In genomic region chr6:51618563-51618962, GRCh38 we compare ENCODE assay signal across 10 cellular contexts.
DNase-seq lines count a peak whose midpoint lies in the region; ATAC-seq and TF ChIP-seq lines count a peak whose summit lies in the region.
"Had no signal": no experiment of that assay in that cellular context is flagged by ENCODE, and none has a peak within 500 bp of the region (broad histone marks: within the 10 kb centered on the region; RNA-seq: fewer than 3 reads in every experiment).

No MANE protein-coding gene starts in this region.

- H3K4me1 Mint-ChIP-seq in chondrocyte (ENCODE audit: low read depth): peaks cover 37% of the 10 kb centered on the region
- no peaks in the 10 kb centered on the region for H3K4me1 Mint-ChIP-seq in activated T-helper 17 cell treated with anti-CD3 and anti-CD28 coated beads, Interleukin-2, amount 50 U/mL, for 72 hours

- ATAC-seq in GM18519 (IDR thresholded peaks at IDR 0.05; ENCODE audit: low FRiP score, unreplicated experiment) (peak; percentile 66), GM18498 (IDR thresholded peaks at IDR 0.05; ENCODE audit: unreplicated experiment) (no peak)
- ATAC-seq in activated T-helper 17 cell treated with anti-CD3 and anti-CD28 coated beads, Interleukin-2, amount 50 U/mL, for 72 hours (replicated peaks): no peak

- no peaks in the 10 kb centered on the region for H3K9me3 ChIP-seq in thyroid gland

- H3K4me3 Mint-ChIP-seq in chondrocyte (ENCODE audit: unreplicated experiment): no peak overlapping the region
- H3K4me3 Mint-ChIP-seq in activated T-helper 17 cell treated with anti-CD3 and anti-CD28 coated beads, Interleukin-2, amount 50 U/mL, for 72 hours: no peak overlapping the region

- no peak for TF ChIP-seq POLR2A in thyroid gland (IDR thresholded peaks at IDR 0.05)

- H3K4me1 ChIP-seq in thyroid gland: no peaks in the 10 kb centered on the region

- no peak overlapping the region for H3K4me3 ChIP-seq in thyroid gland (replicated peaks in 1 of 3)

- H3K36me3 Mint-ChIP-seq in chondrocyte (ENCODE audit: low read depth): no peaks in the 10 kb centered on the region
- no peaks in the 10 kb centered on the region for H3K36me3 Mint-ChIP-seq in activated T-helper 17 cell treated with anti-CD3 and anti-CD28 coated beads, Interleukin-2, amount 50 U/mL, for 72 hours (ENCODE audit: low read depth)

- no peaks in the 10 kb centered on the region for H3K9me3 Mint-ChIP-seq in chondrocyte (ENCODE audit: low read depth)
- H3K9me3 Mint-ChIP-seq in activated T-helper 17 cell treated with anti-CD3 and anti-CD28 coated beads, Interleukin-2, amount 50 U/mL, for 72 hours: no peaks in the 10 kb centered on the region

- H3K27me3 ChIP-seq in thyroid gland: no peaks in the 10 kb centered on the region

- intact Hi-C loops in thyroid gland (cut with DNase I): no loop called here

- H3K27me3 Mint-ChIP-seq in chondrocyte (ENCODE audit: low read depth): no peaks in the 10 kb centered on the region
- no peaks in the 10 kb centered on the region for H3K27me3 Mint-ChIP-seq in activated T-helper 17 cell treated with anti-CD3 and anti-CD28 coated beads, Interleukin-2, amount 50 U/mL, for 72 hours

- no peak overlapping the region for H3K27ac Mint-ChIP-seq in chondrocyte (ENCODE audit: unreplicated experiment)
- no peak overlapping the region for H3K27ac Mint-ChIP-seq in activated T-helper 17 cell treated with anti-CD3 and anti-CD28 coated beads, Interleukin-2, amount 50 U/mL, for 72 hours

- TF ChIP-seq CTCF in chondrocyte (IDR thresholded peaks at IDR 0.05) (peak; percentile 75), thyroid gland (IDR thresholded peaks at IDR 0.05) (peak in 2 of 6 experiments; percentile 4 to 31)

- H3K27ac ChIP-seq in thyroid gland: no peak overlapping the region

- DNase-seq in HT-29 (ENCODE audit: low spot score) (peak; percentile 70), chondrocyte (ENCODE audit: low spot score) (no peak), renal cortical epithelial cell (ENCODE audit: low read depth) (peak; percentile 45), thyroid gland (no peak)
- no peak for DNase-seq in activated T-cell treated with anti-CD3 and anti-CD28 coated beads, Interleukin-2, amount 50 U/mL, for 1 hour
- DNase-seq: NCI-H226; stimulated activated CD4-positive, alpha-beta T cell treated with anti-CD3 and anti-CD28 coated beads, Interleukin-4, amount 100 ng/mL, for 24 hours had no signal

- H3K36me3 ChIP-seq in thyroid gland: no peaks in the 10 kb centered on the region

Comparison
In these comparisons a context has a peak if more than half of its experiments do, and no peak if none do; other contexts are left out.
1. DNase-seq: peak in HT-29 (single experiment) and renal cortical epithelial cell (single experiment); none in chondrocyte (single experiment), activated T-cell treated with anti-CD3 and anti-CD28 coated beads, Interleukin-2, amount 50 U/mL, for 1 hour (single experiment) and thyroid gland (0 of 2).